1 cellular context compared by ENCODE assay signal in the genomic region with DNA sequence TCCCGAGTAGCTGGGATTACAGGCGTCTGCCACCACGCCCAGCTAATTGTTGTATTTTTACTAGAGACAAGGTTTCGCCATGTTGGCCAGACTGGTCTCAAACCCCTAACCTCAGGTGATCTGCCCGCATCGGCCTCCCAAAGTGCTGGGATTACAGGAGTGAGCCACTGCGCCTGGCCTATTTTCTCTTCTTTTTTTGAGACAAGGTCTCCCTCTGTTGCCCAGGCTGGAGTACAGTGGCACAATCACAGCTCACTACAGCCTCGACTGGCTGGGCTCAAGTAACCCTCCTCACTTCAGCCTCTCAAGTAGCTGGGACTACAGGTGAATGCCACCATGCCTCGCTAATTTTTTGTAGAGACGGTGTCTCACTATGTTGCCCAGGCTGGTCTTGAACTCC.
TF ChIP-seq lines count a peak whose summit lies in the region.

No MANE protein-coding gene starts in this region.

TF ChIP-seq in HepG2, 621 proteins besides CTCF, POLR2A, EP300 and RAD21:
- TF ChIP-seq, protein P1, sequence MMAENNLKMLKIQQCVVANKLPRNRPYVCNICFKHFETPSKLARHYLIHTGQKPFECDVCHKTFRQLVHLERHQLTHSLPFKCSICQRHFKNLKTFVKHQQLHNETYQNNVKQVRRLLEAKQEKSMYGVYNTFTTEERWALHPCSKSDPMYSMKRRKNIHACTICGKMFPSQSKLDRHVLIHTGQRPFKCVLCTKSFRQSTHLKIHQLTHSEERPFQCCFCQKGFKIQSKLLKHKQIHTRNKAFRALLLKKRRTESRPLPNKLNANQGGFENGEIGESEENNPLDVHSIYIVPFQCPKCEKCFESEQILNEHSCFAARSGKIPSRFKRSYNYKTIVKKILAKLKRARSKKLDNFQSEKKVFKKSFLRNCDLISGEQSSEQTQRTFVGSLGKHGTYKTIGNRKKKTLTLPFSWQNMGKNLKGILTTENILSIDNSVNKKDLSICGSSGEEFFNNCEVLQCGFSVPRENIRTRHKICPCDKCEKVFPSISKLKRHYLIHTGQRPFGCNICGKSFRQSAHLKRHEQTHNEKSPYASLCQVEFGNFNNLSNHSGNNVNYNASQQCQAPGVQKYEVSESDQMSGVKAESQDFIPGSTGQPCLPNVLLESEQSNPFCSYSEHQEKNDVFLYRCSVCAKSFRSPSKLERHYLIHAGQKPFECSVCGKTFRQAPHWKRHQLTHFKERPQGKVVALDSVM (CRISPR knock-in tag; IDR thresholded peaks at IDR 0.05), result 0 out of 2 replicates have a peak, but pooled peaks have one; percentile 11
- TF ChIP-seq FOXC1 (CRISPR knock-in tag; IDR thresholded peaks at IDR 0.05; ENCODE audit: borderline replicate concordance) (0 out of 2 replicates have a peak, but pooled peaks have one; percentile 26), STAG1 (CRISPR knock-in tag; IDR thresholded peaks at IDR 0.05) (peak; percentile 59)
